Comparison of ENCODE assay signal across 16 cellular contexts in genomic region chr2:128602038-128602698, GRCh38.
"Had no signal": no experiment of that assay in that cellular context is flagged by ENCODE, and none has a peak within 500 bp of the region (broad histone marks: within the 10 kb centered on the region; RNA-seq: fewer than 3 reads in every experiment).

No MANE protein-coding gene starts in this region.

- H3K9me3 ChIP-seq: adrenal gland, gastrocnemius medialis, heart right ventricle, mucosa of descending colon, psoas muscle, thyroid gland, uterus had no signal

- DNase-seq: activated CD4-positive, alpha-beta memory T cell treated with anti-CD3 and anti-CD28 coated beads, Interleukin-2, amount 10 ng/mL, durations not matched to agents 7 days and 5 days; activated CD8-positive, alpha-beta memory T cell treated with anti-CD3 and anti-CD28 coated beads, Interleukin-2, amount 50 U/mL, for 4 hours; activated naive CD4-positive, alpha-beta T cell treated with anti-CD3 and anti-CD28 coated beads for 36 hours; central memory CD4-positive, alpha-beta T cell; effector memory CD4-positive, alpha-beta T cell; gastrocnemius medialis; heart right ventricle; occipital lobe; stimulated activated CD4-positive, alpha-beta T cell treated with anti-CD3 and anti-CD28 coated beads, Interleukin-15, amount 100 ng/mL, for 24 hours; stimulated activated CD4-positive, alpha-beta T cell treated with anti-CD3 and anti-CD28 coated beads, Interleukin-4, amount 100 ng/mL, for 24 hours; T-helper 2 cell; thyroid gland had no signal

- H3K27me3 ChIP-seq: adrenal gland, gastrocnemius medialis, heart right ventricle, thyroid gland, uterus had no signal

- H3K4me3 ChIP-seq: adrenal gland, gastrocnemius medialis, heart right ventricle, mucosa of descending colon, psoas muscle, thyroid gland, uterus had no signal

- H3K27ac ChIP-seq: adrenal gland, gastrocnemius medialis, heart right ventricle, psoas muscle, thyroid gland, uterus had no signal

- H3K36me3 ChIP-seq: adrenal gland, gastrocnemius medialis, heart right ventricle, thyroid gland, uterus had no signal

- H3K4me1 ChIP-seq: gastrocnemius medialis, psoas muscle, uterus had no signal
